Comparison of ENCODE assay signal across 2 cellular contexts in the genomic region with DNA sequence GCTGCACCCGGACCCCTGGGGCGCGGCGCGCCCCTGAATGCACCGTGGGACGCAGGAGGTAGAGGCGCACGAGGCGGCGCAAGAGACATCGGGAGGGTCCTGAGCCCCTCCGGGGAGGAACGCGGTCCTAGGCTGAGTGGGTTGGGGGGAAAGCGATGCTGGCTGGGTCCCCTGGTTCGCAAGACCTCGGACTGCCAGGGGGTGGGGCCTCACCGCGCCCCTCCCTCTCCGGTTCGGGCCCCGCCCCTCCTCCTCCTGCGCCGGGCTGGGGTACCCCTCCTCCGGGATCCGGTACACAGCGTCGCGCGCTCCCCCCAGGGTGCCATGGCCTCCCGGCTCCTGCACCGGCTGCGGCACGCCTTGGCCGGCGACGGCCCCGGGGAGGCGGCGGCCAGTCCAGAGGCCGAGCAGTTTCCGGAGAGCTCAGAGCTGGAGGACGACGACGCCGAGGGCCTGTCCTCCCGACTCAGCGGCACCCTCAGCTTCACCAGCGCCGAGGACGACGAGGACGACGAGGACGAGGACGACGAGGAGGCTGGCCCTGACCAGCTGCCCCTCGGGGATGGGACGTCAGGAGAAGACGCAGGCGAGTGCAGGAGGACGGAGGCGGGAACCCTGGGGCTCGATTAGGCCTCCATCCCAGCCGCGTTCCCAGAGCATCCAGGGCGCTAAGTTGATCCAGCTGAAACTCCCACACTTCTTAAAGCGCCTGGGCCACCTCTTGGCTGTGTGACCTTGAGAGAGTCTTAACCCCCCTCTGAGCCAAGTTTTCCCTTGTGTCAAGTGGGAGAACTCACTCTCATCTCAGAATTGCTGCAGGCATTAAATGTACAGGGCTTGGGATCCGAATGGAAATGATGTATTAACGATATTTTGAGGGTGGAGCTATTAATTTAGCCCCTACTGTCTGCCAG.
TF ChIP-seq lines count a peak whose summit lies in the region.

No MANE protein-coding gene starts in this region.

TF ChIP-seq in Ishikawa, 13 proteins besides CTCF, POLR2A, EP300 and RAD21 (continued from another document):
- no peak for TF ChIP-seq TCF12 (IDR thresholded peaks at IDR 0.05; ENCODE audit: low read depth)
- TF ChIP-seq, protein P1, sequence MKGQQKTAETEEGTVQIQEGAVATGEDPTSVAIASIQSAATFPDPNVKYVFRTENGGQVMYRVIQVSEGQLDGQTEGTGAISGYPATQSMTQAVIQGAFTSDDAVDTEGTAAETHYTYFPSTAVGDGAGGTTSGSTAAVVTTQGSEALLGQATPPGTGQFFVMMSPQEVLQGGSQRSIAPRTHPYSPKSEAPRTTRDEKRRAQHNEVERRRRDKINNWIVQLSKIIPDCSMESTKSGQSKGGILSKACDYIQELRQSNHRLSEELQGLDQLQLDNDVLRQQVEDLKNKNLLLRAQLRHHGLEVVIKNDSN (IDR thresholded peaks at IDR 0.05) = no peak
- no peak; the same call in 1 of the 2 replicates for TF ChIP-seq NFIC (IDR thresholded peaks at IDR 0.05)
- no peak for TF ChIP-seq YY1 (IDR thresholded peaks at IDR 0.05; ENCODE audit: low read depth)
- TF ChIP-seq EGR1 (IDR thresholded peaks at IDR 0.05) = no peak
- peak; percentile 47 for TF ChIP-seq TAF1 (IDR thresholded peaks at IDR 0.05; ENCODE audit: low read depth)
- no peak for TF ChIP-seq CEBPB (IDR thresholded peaks at IDR 0.05)

TF ChIP-seq in WTC11, 78 proteins besides CTCF, POLR2A, EP300 and RAD21 (continued from another document and continues in another):
- TF ChIP-seq, protein P2, sequence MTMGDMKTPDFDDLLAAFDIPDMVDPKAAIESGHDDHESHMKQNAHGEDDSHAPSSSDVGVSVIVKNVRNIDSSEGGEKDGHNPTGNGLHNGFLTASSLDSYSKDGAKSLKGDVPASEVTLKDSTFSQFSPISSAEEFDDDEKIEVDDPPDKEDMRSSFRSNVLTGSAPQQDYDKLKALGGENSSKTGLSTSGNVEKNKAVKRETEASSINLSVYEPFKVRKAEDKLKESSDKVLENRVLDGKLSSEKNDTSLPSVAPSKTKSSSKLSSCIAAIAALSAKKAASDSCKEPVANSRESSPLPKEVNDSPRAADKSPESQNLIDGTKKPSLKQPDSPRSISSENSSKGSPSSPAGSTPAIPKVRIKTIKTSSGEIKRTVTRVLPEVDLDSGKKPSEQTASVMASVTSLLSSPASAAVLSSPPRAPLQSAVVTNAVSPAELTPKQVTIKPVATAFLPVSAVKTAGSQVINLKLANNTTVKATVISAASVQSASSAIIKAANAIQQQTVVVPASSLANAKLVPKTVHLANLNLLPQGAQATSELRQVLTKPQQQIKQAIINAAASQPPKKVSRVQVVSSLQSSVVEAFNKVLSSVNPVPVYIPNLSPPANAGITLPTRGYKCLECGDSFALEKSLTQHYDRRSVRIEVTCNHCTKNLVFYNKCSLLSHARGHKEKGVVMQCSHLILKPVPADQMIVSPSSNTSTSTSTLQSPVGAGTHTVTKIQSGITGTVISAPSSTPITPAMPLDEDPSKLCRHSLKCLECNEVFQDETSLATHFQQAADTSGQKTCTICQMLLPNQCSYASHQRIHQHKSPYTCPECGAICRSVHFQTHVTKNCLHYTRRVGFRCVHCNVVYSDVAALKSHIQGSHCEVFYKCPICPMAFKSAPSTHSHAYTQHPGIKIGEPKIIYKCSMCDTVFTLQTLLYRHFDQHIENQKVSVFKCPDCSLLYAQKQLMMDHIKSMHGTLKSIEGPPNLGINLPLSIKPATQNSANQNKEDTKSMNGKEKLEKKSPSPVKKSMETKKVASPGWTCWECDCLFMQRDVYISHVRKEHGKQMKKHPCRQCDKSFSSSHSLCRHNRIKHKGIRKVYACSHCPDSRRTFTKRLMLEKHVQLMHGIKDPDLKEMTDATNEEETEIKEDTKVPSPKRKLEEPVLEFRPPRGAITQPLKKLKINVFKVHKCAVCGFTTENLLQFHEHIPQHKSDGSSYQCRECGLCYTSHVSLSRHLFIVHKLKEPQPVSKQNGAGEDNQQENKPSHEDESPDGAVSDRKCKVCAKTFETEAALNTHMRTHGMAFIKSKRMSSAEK (CRISPR knock-in tag; IDR thresholded peaks at IDR 0.05; ENCODE audit: borderline replicate concordance) = no peak
- TF ChIP-seq, protein P3, sequence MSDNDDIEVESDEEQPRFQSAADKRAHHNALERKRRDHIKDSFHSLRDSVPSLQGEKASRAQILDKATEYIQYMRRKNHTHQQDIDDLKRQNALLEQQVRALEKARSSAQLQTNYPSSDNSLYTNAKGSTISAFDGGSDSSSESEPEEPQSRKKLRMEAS (CRISPR knock-in tag; IDR thresholded peaks at IDR 0.05) = peak; percentile 85
- TF ChIP-seq ESRRA (CRISPR knock-in tag; IDR thresholded peaks at IDR 0.05; ENCODE audit: borderline replicate concordance) (no peak), GTF2I (CRISPR knock-in tag; conservative IDR thresholded peaks at IDR 0.05) (no peak), ZNF121 (CRISPR knock-in tag; IDR thresholded peaks at IDR 0.05) (0 out of 2 replicates have a peak, but pooled peaks have one; percentile 2), JAZF1 (CRISPR knock-in tag; IDR thresholded peaks at IDR 0.05) (no peak), ZNF416 (CRISPR knock-in tag; IDR thresholded peaks at IDR 0.05) (no peak), ZNF138 (CRISPR knock-in tag; conservative IDR thresholded peaks at IDR 0.05) (peak; percentile 90; the same call in 1 of the 2 replicates), JUN (CRISPR knock-in tag; IDR thresholded peaks at IDR 0.05) (no peak), ZNF263 (CRISPR knock-in tag; IDR thresholded peaks at IDR 0.05; ENCODE audit: low read depth) (peak; percentile 48; the same call in 1 of the 2 replicates), ZNF671 (CRISPR knock-in tag; IDR thresholded peaks at IDR 0.05) (no peak), PRRX2 (CRISPR knock-in tag; IDR thresholded peaks at IDR 0.05) (no peak)
- TF ChIP-seq, protein P4, sequence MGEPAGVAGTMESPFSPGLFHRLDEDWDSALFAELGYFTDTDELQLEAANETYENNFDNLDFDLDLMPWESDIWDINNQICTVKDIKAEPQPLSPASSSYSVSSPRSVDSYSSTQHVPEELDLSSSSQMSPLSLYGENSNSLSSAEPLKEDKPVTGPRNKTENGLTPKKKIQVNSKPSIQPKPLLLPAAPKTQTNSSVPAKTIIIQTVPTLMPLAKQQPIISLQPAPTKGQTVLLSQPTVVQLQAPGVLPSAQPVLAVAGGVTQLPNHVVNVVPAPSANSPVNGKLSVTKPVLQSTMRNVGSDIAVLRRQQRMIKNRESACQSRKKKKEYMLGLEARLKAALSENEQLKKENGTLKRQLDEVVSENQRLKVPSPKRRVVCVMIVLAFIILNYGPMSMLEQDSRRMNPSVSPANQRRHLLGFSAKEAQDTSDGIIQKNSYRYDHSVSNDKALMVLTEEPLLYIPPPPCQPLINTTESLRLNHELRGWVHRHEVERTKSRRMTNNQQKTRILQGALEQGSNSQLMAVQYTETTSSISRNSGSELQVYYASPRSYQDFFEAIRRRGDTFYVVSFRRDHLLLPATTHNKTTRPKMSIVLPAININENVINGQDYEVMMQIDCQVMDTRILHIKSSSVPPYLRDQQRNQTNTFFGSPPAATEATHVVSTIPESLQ (CRISPR knock-in tag; IDR thresholded peaks at IDR 0.05) = no peak
- TF ChIP-seq, protein P5, sequence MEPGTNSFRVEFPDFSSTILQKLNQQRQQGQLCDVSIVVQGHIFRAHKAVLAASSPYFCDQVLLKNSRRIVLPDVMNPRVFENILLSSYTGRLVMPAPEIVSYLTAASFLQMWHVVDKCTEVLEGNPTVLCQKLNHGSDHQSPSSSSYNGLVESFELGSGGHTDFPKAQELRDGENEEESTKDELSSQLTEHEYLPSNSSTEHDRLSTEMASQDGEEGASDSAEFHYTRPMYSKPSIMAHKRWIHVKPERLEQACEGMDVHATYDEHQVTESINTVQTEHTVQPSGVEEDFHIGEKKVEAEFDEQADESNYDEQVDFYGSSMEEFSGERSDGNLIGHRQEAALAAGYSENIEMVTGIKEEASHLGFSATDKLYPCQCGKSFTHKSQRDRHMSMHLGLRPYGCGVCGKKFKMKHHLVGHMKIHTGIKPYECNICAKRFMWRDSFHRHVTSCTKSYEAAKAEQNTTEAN (CRISPR knock-in tag; IDR thresholded peaks at IDR 0.05) = no peak
- TF ChIP-seq, protein P6, sequence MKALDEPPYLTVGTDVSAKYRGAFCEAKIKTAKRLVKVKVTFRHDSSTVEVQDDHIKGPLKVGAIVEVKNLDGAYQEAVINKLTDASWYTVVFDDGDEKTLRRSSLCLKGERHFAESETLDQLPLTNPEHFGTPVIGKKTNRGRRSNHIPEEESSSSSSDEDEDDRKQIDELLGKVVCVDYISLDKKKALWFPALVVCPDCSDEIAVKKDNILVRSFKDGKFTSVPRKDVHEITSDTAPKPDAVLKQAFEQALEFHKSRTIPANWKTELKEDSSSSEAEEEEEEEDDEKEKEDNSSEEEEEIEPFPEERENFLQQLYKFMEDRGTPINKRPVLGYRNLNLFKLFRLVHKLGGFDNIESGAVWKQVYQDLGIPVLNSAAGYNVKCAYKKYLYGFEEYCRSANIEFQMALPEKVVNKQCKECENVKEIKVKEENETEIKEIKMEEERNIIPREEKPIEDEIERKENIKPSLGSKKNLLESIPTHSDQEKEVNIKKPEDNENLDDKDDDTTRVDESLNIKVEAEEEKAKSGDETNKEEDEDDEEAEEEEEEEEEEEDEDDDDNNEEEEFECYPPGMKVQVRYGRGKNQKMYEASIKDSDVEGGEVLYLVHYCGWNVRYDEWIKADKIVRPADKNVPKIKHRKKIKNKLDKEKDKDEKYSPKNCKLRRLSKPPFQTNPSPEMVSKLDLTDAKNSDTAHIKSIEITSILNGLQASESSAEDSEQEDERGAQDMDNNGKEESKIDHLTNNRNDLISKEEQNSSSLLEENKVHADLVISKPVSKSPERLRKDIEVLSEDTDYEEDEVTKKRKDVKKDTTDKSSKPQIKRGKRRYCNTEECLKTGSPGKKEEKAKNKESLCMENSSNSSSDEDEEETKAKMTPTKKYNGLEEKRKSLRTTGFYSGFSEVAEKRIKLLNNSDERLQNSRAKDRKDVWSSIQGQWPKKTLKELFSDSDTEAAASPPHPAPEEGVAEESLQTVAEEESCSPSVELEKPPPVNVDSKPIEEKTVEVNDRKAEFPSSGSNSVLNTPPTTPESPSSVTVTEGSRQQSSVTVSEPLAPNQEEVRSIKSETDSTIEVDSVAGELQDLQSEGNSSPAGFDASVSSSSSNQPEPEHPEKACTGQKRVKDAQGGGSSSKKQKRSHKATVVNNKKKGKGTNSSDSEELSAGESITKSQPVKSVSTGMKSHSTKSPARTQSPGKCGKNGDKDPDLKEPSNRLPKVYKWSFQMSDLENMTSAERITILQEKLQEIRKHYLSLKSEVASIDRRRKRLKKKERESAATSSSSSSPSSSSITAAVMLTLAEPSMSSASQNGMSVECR (CRISPR knock-in tag; IDR thresholded peaks at IDR 0.05; ENCODE audit: borderline replicate concordance) = peak; percentile 63; the same call in 1 of the 2 replicates
- TF ChIP-seq, protein P7, sequence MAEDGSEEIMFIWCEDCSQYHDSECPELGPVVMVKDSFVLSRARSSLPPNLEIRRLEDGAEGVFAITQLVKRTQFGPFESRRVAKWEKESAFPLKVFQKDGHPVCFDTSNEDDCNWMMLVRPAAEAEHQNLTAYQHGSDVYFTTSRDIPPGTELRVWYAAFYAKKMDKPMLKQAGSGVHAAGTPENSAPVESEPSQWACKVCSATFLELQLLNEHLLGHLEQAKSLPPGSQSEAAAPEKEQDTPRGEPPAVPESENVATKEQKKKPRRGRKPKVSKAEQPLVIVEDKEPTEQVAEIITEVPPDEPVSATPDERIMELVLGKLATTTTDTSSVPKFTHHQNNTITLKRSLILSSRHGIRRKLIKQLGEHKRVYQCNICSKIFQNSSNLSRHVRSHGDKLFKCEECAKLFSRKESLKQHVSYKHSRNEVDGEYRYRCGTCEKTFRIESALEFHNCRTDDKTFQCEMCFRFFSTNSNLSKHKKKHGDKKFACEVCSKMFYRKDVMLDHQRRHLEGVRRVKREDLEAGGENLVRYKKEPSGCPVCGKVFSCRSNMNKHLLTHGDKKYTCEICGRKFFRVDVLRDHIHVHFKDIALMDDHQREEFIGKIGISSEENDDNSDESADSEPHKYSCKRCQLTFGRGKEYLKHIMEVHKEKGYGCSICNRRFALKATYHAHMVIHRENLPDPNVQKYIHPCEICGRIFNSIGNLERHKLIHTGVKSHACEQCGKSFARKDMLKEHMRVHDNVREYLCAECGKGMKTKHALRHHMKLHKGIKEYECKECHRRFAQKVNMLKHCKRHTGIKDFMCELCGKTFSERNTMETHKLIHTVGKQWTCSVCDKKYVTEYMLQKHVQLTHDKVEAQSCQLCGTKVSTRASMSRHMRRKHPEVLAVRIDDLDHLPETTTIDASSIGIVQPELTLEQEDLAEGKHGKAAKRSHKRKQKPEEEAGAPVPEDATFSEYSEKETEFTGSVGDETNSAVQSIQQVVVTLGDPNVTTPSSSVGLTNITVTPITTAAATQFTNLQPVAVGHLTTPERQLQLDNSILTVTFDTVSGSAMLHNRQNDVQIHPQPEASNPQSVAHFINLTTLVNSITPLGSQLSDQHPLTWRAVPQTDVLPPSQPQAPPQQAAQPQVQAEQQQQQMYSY (CRISPR knock-in tag; IDR thresholded peaks at IDR 0.05) = no peak
- TF ChIP-seq, protein P8, sequence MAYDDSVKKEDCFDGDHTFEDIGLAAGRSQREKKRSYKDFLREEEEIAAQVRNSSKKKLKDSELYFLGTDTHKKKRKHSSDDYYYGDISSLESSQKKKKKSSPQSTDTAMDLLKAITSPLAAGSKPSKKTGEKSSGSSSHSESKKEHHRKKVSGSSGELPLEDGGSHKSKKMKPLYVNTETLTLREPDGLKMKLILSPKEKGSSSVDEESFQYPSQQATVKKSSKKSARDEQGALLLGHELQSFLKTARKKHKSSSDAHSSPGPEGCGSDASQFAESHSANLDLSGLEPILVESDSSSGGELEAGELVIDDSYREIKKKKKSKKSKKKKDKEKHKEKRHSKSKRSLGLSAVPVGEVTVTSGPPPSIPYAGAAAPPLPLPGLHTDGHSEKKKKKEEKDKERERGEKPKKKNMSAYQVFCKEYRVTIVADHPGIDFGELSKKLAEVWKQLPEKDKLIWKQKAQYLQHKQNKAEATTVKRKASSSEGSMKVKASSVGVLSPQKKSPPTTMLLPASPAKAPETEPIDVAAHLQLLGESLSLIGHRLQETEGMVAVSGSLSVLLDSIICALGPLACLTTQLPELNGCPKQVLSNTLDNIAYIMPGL (CRISPR knock-in tag; IDR thresholded peaks at IDR 0.05) = peak; percentile 36; the same call in 1 of the 2 replicates
- TF ChIP-seq, protein P9, sequence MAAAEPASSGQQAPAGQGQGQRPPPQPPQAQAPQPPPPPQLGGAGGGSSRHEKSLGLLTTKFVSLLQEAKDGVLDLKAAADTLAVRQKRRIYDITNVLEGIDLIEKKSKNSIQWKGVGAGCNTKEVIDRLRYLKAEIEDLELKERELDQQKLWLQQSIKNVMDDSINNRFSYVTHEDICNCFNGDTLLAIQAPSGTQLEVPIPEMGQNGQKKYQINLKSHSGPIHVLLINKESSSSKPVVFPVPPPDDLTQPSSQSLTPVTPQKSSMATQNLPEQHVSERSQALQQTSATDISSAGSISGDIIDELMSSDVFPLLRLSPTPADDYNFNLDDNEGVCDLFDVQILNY (CRISPR knock-in tag; IDR thresholded peaks at IDR 0.05) = peak; percentile 45; the same call in 1 of the 2 replicates
- TF ChIP-seq, protein P10, sequence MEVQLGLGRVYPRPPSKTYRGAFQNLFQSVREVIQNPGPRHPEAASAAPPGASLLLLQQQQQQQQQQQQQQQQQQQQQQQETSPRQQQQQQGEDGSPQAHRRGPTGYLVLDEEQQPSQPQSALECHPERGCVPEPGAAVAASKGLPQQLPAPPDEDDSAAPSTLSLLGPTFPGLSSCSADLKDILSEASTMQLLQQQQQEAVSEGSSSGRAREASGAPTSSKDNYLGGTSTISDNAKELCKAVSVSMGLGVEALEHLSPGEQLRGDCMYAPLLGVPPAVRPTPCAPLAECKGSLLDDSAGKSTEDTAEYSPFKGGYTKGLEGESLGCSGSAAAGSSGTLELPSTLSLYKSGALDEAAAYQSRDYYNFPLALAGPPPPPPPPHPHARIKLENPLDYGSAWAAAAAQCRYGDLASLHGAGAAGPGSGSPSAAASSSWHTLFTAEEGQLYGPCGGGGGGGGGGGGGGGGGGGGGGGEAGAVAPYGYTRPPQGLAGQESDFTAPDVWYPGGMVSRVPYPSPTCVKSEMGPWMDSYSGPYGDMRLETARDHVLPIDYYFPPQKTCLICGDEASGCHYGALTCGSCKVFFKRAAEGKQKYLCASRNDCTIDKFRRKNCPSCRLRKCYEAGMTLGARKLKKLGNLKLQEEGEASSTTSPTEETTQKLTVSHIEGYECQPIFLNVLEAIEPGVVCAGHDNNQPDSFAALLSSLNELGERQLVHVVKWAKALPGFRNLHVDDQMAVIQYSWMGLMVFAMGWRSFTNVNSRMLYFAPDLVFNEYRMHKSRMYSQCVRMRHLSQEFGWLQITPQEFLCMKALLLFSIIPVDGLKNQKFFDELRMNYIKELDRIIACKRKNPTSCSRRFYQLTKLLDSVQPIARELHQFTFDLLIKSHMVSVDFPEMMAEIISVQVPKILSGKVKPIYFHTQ (CRISPR knock-in tag; IDR thresholded peaks at IDR 0.05) = no peak
